In genomic region chr1:226658538-226659125, GRCh38 we compare ENCODE assay signal across 1 cellular context.
TF ChIP-seq lines count a peak whose summit lies in the region.

No MANE protein-coding gene starts in this region.

TF ChIP-seq in H1, 55 proteins besides CTCF, POLR2A, EP300 and RAD21 (continued from another document):
- no peak for TF ChIP-seq CHD7 (IDR thresholded peaks at IDR 0.05; ENCODE audit: insufficient replicate concordance, low read length)
- TF ChIP-seq CREB1 (IDR thresholded peaks at IDR 0.05), result no peak
- TF ChIP-seq KDM1A (IDR thresholded peaks at IDR 0.05; ENCODE audit: borderline replicate concordance, low read length), result no peak
- TF ChIP-seq SRF (IDR thresholded peaks at IDR 0.05; ENCODE audit: low read depth, low read length), result no peak
